ENCODE assay signal across 14 cellular contexts in genomic region chr3:105834768-105835167, GRCh38. TPM values are rescaled to one million over a fixed set of nuclear protein-coding genes. Genes with fewer than 3 reads are reported as not detected.
DNase-seq lines count a peak whose midpoint lies in the region; ATAC-seq, FAIRE-seq and TF ChIP-seq lines count a peak whose summit lies in the region.
"Had no signal": no experiment of that assay in that cellular context is flagged by ENCODE, and none has a peak within 500 bp of the region (broad histone marks: within the 10 kb centered on the region; RNA-seq: fewer than 3 reads in every experiment).

No MANE protein-coding gene starts in this region.

- no peaks in the 10 kb centered on the region for H3K27me3 ChIP-seq in heart left ventricle
- H3K27me3 ChIP-seq in bronchial epithelial cell (ENCODE audit: control insufficient read depth, insufficient read depth, low read length), result no peaks in the 10 kb centered on the region
- no peaks in the 10 kb centered on the region for H3K27me3 ChIP-seq in testis
- H3K27me3 ChIP-seq in BE2C, result no peaks in the 10 kb centered on the region

- intact Hi-C loops in heart left ventricle (cut with DNase I), result loop anchor here in 1 of 10 donors (5.0 kb wide), 1 partner anchor 42 kb away; no protein-coding TSS in a partner anchor
- intact Hi-C loops in cardiac septum (cut with DNase I), result no loop called here
- intact Hi-C loops in testis (cut with DNase I; ENCODE audit: low total_unique reads), result no loop called here

- H3K27ac ChIP-seq in heart left ventricle (peak overlapping the region in 11 of 12 donors; percentile 14 to 73 (median 58)), testis (no peak overlapping the region)

- no peak for DNase-seq in heart left ventricle
- no peak for DNase-seq in cardiac septum (ENCODE audit: low spot score)
- peak; percentile 33 for DNase-seq in LNCaP clone FGC (ENCODE audit: low read depth)
- peak; percentile 46 for DNase-seq in bronchial epithelial cell (ENCODE audit: low read depth)
- peak; percentile 47 for DNase-seq in renal cortical epithelial cell (ENCODE audit: low read depth)
- no peak for DNase-seq in testis
- no peak for DNase-seq in foreskin fibroblast
- DNase-seq in BE2C, result no peak
- DNase-seq: activated gamma-delta T cell treated with Interleukin-2 at 50 U/mL for 16 hours; KG1; NCI-H226; NK-92 treated with Interleukin-12 subunit alpha and Interleukin-12 subunit beta, amount 100 ng/mL, for 24 hours; stimulated activated CD4-positive, alpha-beta T cell treated with anti-CD3 and anti-CD28 coated beads, Interleukin-15, amount 100 ng/mL, for 24 hours had no signal

- TF ChIP-seq CTCF in heart left ventricle (IDR thresholded peaks at IDR 0.05) (no peak), LNCaP clone FGC (IDR thresholded peaks at IDR 0.05; ENCODE audit: control insufficient read depth, extremely low read depth, insufficient read depth) (no peak), bronchial epithelial cell (IDR thresholded peaks at IDR 0.05; ENCODE audit: insufficient read depth, low read length, severe bottlenecking) (no peak), testis (IDR thresholded peaks at IDR 0.05) (no peak), foreskin fibroblast (IDR thresholded peaks at IDR 0.05; ENCODE audit: low read depth, low read length) (no peak), BE2C (IDR thresholded peaks at IDR 0.05; ENCODE audit: low read depth, low read length) (no peak)

- no peak for FAIRE-seq in bronchial epithelial cell (lab: Jason Lieb, UNC)
- FAIRE-seq: D721Med had no signal

- TF ChIP-seq POLR2A in heart left ventricle (IDR thresholded peaks at IDR 0.05) (no peak), testis (IDR thresholded peaks at IDR 0.05) (no peak)

- WGBS in heart left ventricle, 4 donors, result 83 to 92% (median 89%) methylated on average over 3 of the region's 3 CpGs
- 70 to 84% methylated on average over 3 of the region's 3 CpGs for WGBS in testis, 2 donors

- H3K9me3 ChIP-seq in heart left ventricle (no peaks in the 10 kb centered on the region), testis (no peaks in the 10 kb centered on the region), BE2C (no peaks in the 10 kb centered on the region)

- H3K36me3 ChIP-seq in heart left ventricle (peaks cover 0 to 14% (median 0%) of the 10 kb centered on the region in 9 donors), bronchial epithelial cell (ENCODE audit: control insufficient read depth, insufficient read depth, low read length) (no peaks in the 10 kb centered on the region), testis (ENCODE audit: low read depth, missing control alignments) (no peaks in the 10 kb centered on the region), BE2C (peaks cover 13% of the 10 kb centered on the region)

- no peak overlapping the region for H3K4me3 ChIP-seq in heart left ventricle
- H3K4me3 ChIP-seq in LNCaP clone FGC (ENCODE audit: low read depth, low read length), result no peak overlapping the region
- no peak overlapping the region for H3K4me3 ChIP-seq in bronchial epithelial cell (ENCODE audit: low read depth, low read length)
- H3K4me3 ChIP-seq in testis, result no peak overlapping the region
- no peak overlapping the region for H3K4me3 ChIP-seq in foreskin fibroblast (ENCODE audit: low read depth in 1 of 2, low read length in 2 of 2)
- no peak overlapping the region for H3K4me3 ChIP-seq in BE2C (ENCODE audit: low read depth, low read length)

- no peak for ATAC-seq in heart left ventricle

- H3K4me1 ChIP-seq in heart left ventricle (peaks cover 0 to 84% (median 49%) of the 10 kb centered on the region in 12 donors), testis (no peaks in the 10 kb centered on the region), BE2C (0 out of 2 replicates have a peak, but pooled peaks cover 3% of the 10 kb centered on the region)

RNA-seq across cellular contexts. Expression of gene CBLB, which starts 34.0 kb away (rescaled TPM):
- 10 to 100 TPM; 30.0 to 74.4 (median 44.8) TPM for total RNA-seq in heart left ventricle
- polyA plus RNA-seq in heart left ventricle, result 10 to 100 TPM; 18.6 to 25.4 TPM
- total RNA-seq in cardiac septum, result 38.6 TPM
- total RNA-seq in bronchial epithelial cell, result 30.0 and 34.4 TPM in 2 replicates
- 11.3 and 94.7 TPM in 2 replicates for total RNA-seq in renal cortical epithelial cell
- 10 to 100 TPM; 65.9 to 73.6 TPM for total RNA-seq in testis
- polyA plus RNA-seq in testis (ENCODE audit: insufficient read depth, low read depth, low replicate concordance), result 33.0 TPM
- 16.5 TPM for polyA plus RNA-seq in BE2C (2012; ENCODE audit: insufficient read depth, insufficient read length, low read depth)

Comparison
In these comparisons a context has a peak if more than half of its experiments do, and no peak if none do; other contexts are left out.
1. DNase-seq: peak in LNCaP clone FGC (single experiment), bronchial epithelial cell (single experiment) and renal cortical epithelial cell (single experiment); none in heart left ventricle (0 of 5), cardiac septum (single experiment), testis (single experiment), foreskin fibroblast (0 of 2) and BE2C (single experiment).
2. H3K27ac ChIP-seq: peak in heart left ventricle (11 of 12); none in testis (0 of 2).